32 cellular contexts compared by ENCODE assay signal in genomic region chr17:21096874-21097273, GRCh38.
"Had no signal": no experiment of that assay in that cellular context is flagged by ENCODE, and none has a peak within 500 bp of the region (broad histone marks: within the 10 kb centered on the region; RNA-seq: fewer than 3 reads in every experiment).

No MANE protein-coding gene starts in this region.

- H3K9me3 ChIP-seq: ascending aorta, body of pancreas had no signal

- H3K36me3 ChIP-seq: ascending aorta had no signal

- H3K9me3 Mint-ChIP-seq: activated B cell treated with CpG ODN at 0.5 μM for 24 hours; activated CD4-positive, alpha-beta memory T cell treated with anti-CD3 and anti-CD28 coated beads, Interleukin-2, amount 10 ng/mL, durations not matched to agents 7 days and 5 days; activated CD4-positive, alpha-beta T cell treated with anti-CD3 and anti-CD28 coated beads, Interleukin-2, amount 10 ng/mL, durations not matched to agents 7 days and 5 days; activated naive CD4-positive, alpha-beta T cell treated with anti-CD3 and anti-CD28 coated beads, Interleukin-2, amount 50 U/mL, for 72 hours; activated naive CD8-positive, alpha-beta T cell treated with anti-CD3 and anti-CD28 coated beads, Interleukin-2, amount 50 U/mL, for 24 hours; central memory CD8-positive, alpha-beta T cell; T-cell had no signal

- H3K27ac Mint-ChIP-seq: activated B cell treated with CpG ODN at 0.5 μM for 24 hours; activated CD4-positive, alpha-beta memory T cell treated with anti-CD3 and anti-CD28 coated beads, Interleukin-2, amount 10 ng/mL, durations not matched to agents 7 days and 5 days; activated CD4-positive, alpha-beta T cell treated with anti-CD3 and anti-CD28 coated beads, Interleukin-2, amount 10 ng/mL, durations not matched to agents 7 days and 5 days; activated naive CD8-positive, alpha-beta T cell treated with anti-CD3 and anti-CD28 coated beads, Interleukin-2, amount 50 U/mL, for 24 hours; T-cell had no signal

- H3K27ac ChIP-seq: ascending aorta, body of pancreas, SK-N-MC had no signal

- ATAC-seq: activated naive CD4-positive, alpha-beta T cell treated with anti-CD3 and anti-CD28 coated beads, Interleukin-2, amount 50 U/mL, for 72 hours; activated naive CD8-positive, alpha-beta T cell treated with anti-CD3 and anti-CD28 coated beads, Interleukin-2, amount 50 U/mL, for 24 hours; body of pancreas; Panc1; Right ventricle myocardium inferior; T-cell had no signal

- DNase-seq: activated B cell treated with CpG ODN at 0.5 μM for 24 hours; activated CD4-positive, alpha-beta memory T cell treated with anti-CD3 and anti-CD28 coated beads, Interleukin-2, amount 10 ng/mL, durations not matched to agents 7 days and 5 days; activated CD4-positive, alpha-beta T cell treated with anti-CD3 and anti-CD28 coated beads for 1 hour; activated CD4-positive, alpha-beta T cell treated with anti-CD3 and anti-CD28 coated beads, Interleukin-2, amount 10 ng/mL, durations not matched to agents 7 days and 5 days; activated CD8-positive, alpha-beta memory T cell treated with anti-CD3 and anti-CD28 coated beads, Interleukin-2, amount 50 U/mL, for 48 hours; activated effector memory CD4-positive, alpha-beta T cell treated with anti-CD3 and anti-CD28 coated beads, Interleukin-2, amount 50 U/mL, for 16 hours; activated naive CD4-positive, alpha-beta T cell treated with Interleukin-2 at 50 U/mL for 16 hours; activated naive CD8-positive, alpha-beta T cell treated with anti-CD3 and anti-CD28 coated beads, Interleukin-2, amount 50 U/mL, for 24 hours; activated T-cell treated with anti-CD3 and anti-CD28 coated beads, Interleukin-2, amount 50 U/mL, for 1 hour; amniotic stem cell; body of pancreas; MV-4-11; NCI-H1092 treated with DMSO at 0.1 percent for 48 hours; NCI-H1417 treated with DMSO at 0.1 percent for 48 hours; NCI-H1694; NCI-H2107; NCI-H2171 treated with DMSO at 0.1 percent for 48 hours; NCI-H226; NCI-H526; NCI-H774; NK-92 treated with Interleukin-12 subunit alpha and Interleukin-12 subunit beta, amount 100 ng/mL, for 24 hours; OCI-M1; RPMI8226; T-cell; T-helper 2 cell; T1000 had no signal

- H3K36me3 Mint-ChIP-seq: T-cell had no signal

- H3K27me3 Mint-ChIP-seq: activated B cell treated with CpG ODN at 0.5 μM for 24 hours; activated CD4-positive, alpha-beta memory T cell treated with anti-CD3 and anti-CD28 coated beads, Interleukin-2, amount 10 ng/mL, durations not matched to agents 7 days and 5 days; activated CD4-positive, alpha-beta T cell treated with anti-CD3 and anti-CD28 coated beads, Interleukin-2, amount 10 ng/mL, durations not matched to agents 7 days and 5 days; central memory CD8-positive, alpha-beta T cell; T-cell had no signal

- H3K4me3 ChIP-seq: ascending aorta, body of pancreas, SK-N-MC had no signal

- H3K27me3 ChIP-seq: ascending aorta, body of pancreas had no signal

- H3K4me3 Mint-ChIP-seq: central memory CD8-positive, alpha-beta T cell; T-cell had no signal
